In genomic region chr6:82906951-82907350, GRCh38 we compare ENCODE assay signal across 16 cellular contexts.
DNase-seq lines count a peak whose midpoint lies in the region; ATAC-seq, FAIRE-seq and TF ChIP-seq lines count a peak whose summit lies in the region.
"Had no signal": no experiment of that assay in that cellular context is flagged by ENCODE, and none has a peak within 500 bp of the region (broad histone marks: within the 10 kb centered on the region; RNA-seq: fewer than 3 reads in every experiment).

No MANE protein-coding gene starts in this region.

- no peak overlapping the region for H3K4me3 Mint-ChIP-seq in astrocyte (ENCODE audit: unreplicated experiment)
- H3K4me3 Mint-ChIP-seq: mesothelial cell of epicardium had no signal

- peak; percentile 27 for DNase-seq in DMS53 (lab: John Stamatoyannopoulos, UW)
- DNase-seq in DMS53 treated with DMSO at 0.1 percent for 48 hours (lab: John Stamatoyannopoulos, UW; ENCODE audit: unreplicated experiment): no peak
- peak; percentile 81 for DNase-seq in astrocyte (ENCODE audit: low read depth)
- peak; percentile 24 for DNase-seq in iris pigment epithelial cell (ENCODE audit: low read depth)
- DNase-seq in SKM-1 treated with dmso at 0.1 percent for 144 hours (lab: John Stamatoyannopoulos, UW; ENCODE audit: unreplicated experiment): no peak
- DNase-seq in GM12891 (ENCODE audit: insufficient read length, low spot score): no peak
- no peak for DNase-seq in GM19238 (ENCODE audit: insufficient read length, low spot score)
- DNase-seq: activated CD4-positive, alpha-beta T cell treated with anti-CD3 and anti-CD28 coated beads for 48 hours; activated gamma-delta T cell treated with Interleukin-2 at 50 U/mL for 16 hours; heart left ventricle; NCI-H82; right cardiac atrium had no signal

- ATAC-seq in HG02973 (IDR thresholded peaks at IDR 0.05; ENCODE audit: unreplicated experiment): no peak

- H3K79me2 ChIP-seq in astrocyte (ENCODE audit: insufficient read depth, low read length): no peaks in the 10 kb centered on the region

- no peak overlapping the region for H3K4me3 ChIP-seq in astrocyte (ENCODE audit: insufficient read depth, low read depth, low read length)
- H3K4me3 ChIP-seq: coronary artery, heart left ventricle had no signal

- H3K27me3 Mint-ChIP-seq in astrocyte (ENCODE audit: low read depth, unreplicated experiment): no peaks in the 10 kb centered on the region

- H3K4me1 ChIP-seq in astrocyte (ENCODE audit: insufficient read depth, low read length): peaks cover 4% of the 10 kb centered on the region

- H3K27ac Mint-ChIP-seq in astrocyte (ENCODE audit: unreplicated experiment): peak overlapping the region; percentile 77
- H3K27ac Mint-ChIP-seq: mesothelial cell of epicardium had no signal

- no peak overlapping the region for H3K27ac ChIP-seq in astrocyte (ENCODE audit: low read depth, low read length)
- H3K27ac ChIP-seq: 22Rv1, coronary artery, heart left ventricle had no signal

- H3K4me2 ChIP-seq in astrocyte (ENCODE audit: low read length): peak overlapping the region; percentile 12

- no peaks in the 10 kb centered on the region for H3K27me3 ChIP-seq in astrocyte (ENCODE audit: insufficient read depth, low read length)
- H3K27me3 ChIP-seq: heart left ventricle had no signal

- no peak overlapping the region for H2AFZ ChIP-seq in astrocyte (ENCODE audit: low read depth, low read length)

- FAIRE-seq in astrocyte (lab: Jason Lieb, UNC): peak; percentile 23
- FAIRE-seq in GM12891 (lab: Jason Lieb, UNC): no peak

- TF ChIP-seq POLR2A in GM12891 (IDR thresholded peaks at IDR 0.05; ENCODE audit: low read depth, low read length): no peak

- no peak for TF ChIP-seq CTCF in astrocyte (IDR thresholded peaks at IDR 0.05; ENCODE audit: insufficient read depth, low read depth, low read length)

- H4K20me1 ChIP-seq in astrocyte (ENCODE audit: insufficient read depth, low read length): no peaks in the 10 kb centered on the region

- no peaks in the 10 kb centered on the region for H3K36me3 ChIP-seq in astrocyte (ENCODE audit: insufficient read depth, low read length)
- H3K36me3 ChIP-seq: heart left ventricle had no signal

- H3K9me3 Mint-ChIP-seq in astrocyte (ENCODE audit: unreplicated experiment): no peaks in the 10 kb centered on the region
- H3K9me3 Mint-ChIP-seq: mesothelial cell of epicardium had no signal

- no peaks in the 10 kb centered on the region for H3K9me3 ChIP-seq in astrocyte (ENCODE audit: insufficient read depth, low read depth, low read length)
- H3K9me3 ChIP-seq: heart left ventricle had no signal

- peaks cover 40% of the 10 kb centered on the region for H3K4me1 Mint-ChIP-seq in astrocyte (ENCODE audit: low read depth, unreplicated experiment)

- no peak overlapping the region for H3K9ac ChIP-seq in astrocyte (ENCODE audit: low read length)

- no peaks in the 10 kb centered on the region for H3K36me3 Mint-ChIP-seq in astrocyte (ENCODE audit: low read depth, unreplicated experiment)
- H3K36me3 Mint-ChIP-seq: mesothelial cell of epicardium had no signal

TF ChIP-seq in GM12891, 5 proteins besides CTCF, POLR2A, EP300 and RAD21:
- TF ChIP-seq POU2F2 (IDR thresholded peaks at IDR 0.05; ENCODE audit: low read depth, low read length) (no peak), SPI1 (IDR thresholded peaks at IDR 0.05; ENCODE audit: low read depth, low read length) (no peak), POLR2AphosphoS5 (IDR thresholded peaks at IDR 0.05; ENCODE audit: low read depth, low read length) (no peak), PAX5 (IDR thresholded peaks at IDR 0.05; ENCODE audit: insufficient read depth, low read length, severe bottlenecking) (no peak), TAF1 (IDR thresholded peaks at IDR 0.05; ENCODE audit: low read depth, low read length) (no peak)

Comparison
In these comparisons a context has a peak if more than half of its experiments do, and no peak if none do; other contexts are left out.
1. DNase-seq: peak in DMS53 (single experiment), astrocyte (single experiment) and iris pigment epithelial cell (single experiment); none in DMS53 treated with DMSO at 0.1 percent for 48 hours (single experiment), SKM-1 treated with dmso at 0.1 percent for 144 hours (single experiment), GM12891 (single experiment) and GM19238 (single experiment).